31 cellular contexts compared by ENCODE assay signal in the genomic region with DNA sequence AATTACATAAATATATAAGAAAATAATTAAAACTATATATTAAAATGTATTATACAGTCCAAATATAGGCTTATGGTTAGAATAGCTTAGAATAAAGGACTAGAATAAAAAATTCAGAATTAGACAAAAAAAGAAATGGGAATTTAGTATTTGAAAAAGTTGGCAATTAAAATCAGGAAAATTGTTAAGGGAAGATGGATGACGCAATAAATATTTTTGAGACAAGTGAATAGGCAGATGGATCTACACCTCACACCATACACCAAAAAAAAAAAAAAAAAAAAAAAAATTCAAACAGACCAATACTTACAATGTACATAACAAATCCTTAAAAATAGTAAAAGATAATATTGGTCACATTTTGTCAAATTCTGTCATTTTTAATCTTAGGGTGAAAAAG.
"Had no signal": no experiment of that assay in that cellular context is flagged by ENCODE, and none has a peak within 500 bp of the region (broad histone marks: within the 10 kb centered on the region; RNA-seq: fewer than 3 reads in every experiment).

No MANE protein-coding gene starts in this region.

- H3K4me1 ChIP-seq: body of pancreas, gastrocnemius medialis, heart left ventricle had no signal

- FAIRE-seq: colon, endothelial cell of umbilical vein had no signal

- H3K4me3 ChIP-seq: adrenal gland, body of pancreas, gastrocnemius medialis, heart left ventricle had no signal

- H3K27me3 ChIP-seq: adrenal gland, body of pancreas, gastrocnemius medialis, heart left ventricle had no signal

- ATAC-seq: activated CD4-positive, alpha-beta T cell treated with anti-CD3 and anti-CD28 coated beads for 36 hours; activated CD8-positive, alpha-beta memory T cell treated with anti-CD3 and anti-CD28 coated beads, Interleukin-2, amount 10 ng/mL, durations not matched to agents 7 days and 5 days; activated CD8-positive, alpha-beta T cell treated with anti-CD3 and anti-CD28 coated beads, Interleukin-2, amount 10 ng/mL, durations not matched to agents 7 days and 5 days; activated naive CD8-positive, alpha-beta T cell treated with anti-CD3 and anti-CD28 coated beads, Interleukin-2, amount 50 U/mL, for 24 hours; body of pancreas; effector memory CD8-positive, alpha-beta T cell; gastrocnemius medialis; heart left ventricle had no signal

- H3K36me3 ChIP-seq: adrenal gland, gastrocnemius medialis, heart left ventricle had no signal

- H3K27ac ChIP-seq: adrenal gland, body of pancreas, epithelial cell of prostate, gastrocnemius medialis, heart left ventricle had no signal

- DNase-seq: activated CD4-positive, alpha-beta memory T cell treated with anti-CD3 and anti-CD28 coated beads for 36 hours; activated CD4-positive, alpha-beta T cell treated with anti-CD3 and anti-CD28 coated beads for 36 hours; activated CD4-positive, alpha-beta T cell treated with anti-CD3 and anti-CD28 coated beads, Interleukin-2, amount 10 ng/mL, durations not matched to agents 24 days and 14 days; activated CD4-positive, CD25-positive, alpha-beta regulatory T cell; activated CD4-positive, CD25-positive, alpha-beta regulatory T cell treated with anti-CD3 and anti-CD28 coated beads, Interleukin-2, amount 50 U/mL, for 72 hours; activated CD8-positive, alpha-beta memory T cell treated with anti-CD3 and anti-CD28 coated beads, Interleukin-2, amount 10 ng/mL, durations not matched to agents 7 days and 5 days; activated CD8-positive, alpha-beta memory T cell treated with anti-CD3 and anti-CD28 coated beads, Interleukin-2, amount 50 U/mL, for 4 hours; activated CD8-positive, alpha-beta T cell treated with anti-CD3 and anti-CD28 coated beads, Interleukin-2, amount 10 ng/mL, durations not matched to agents 7 days and 5 days; activated effector memory CD4-positive, alpha-beta T cell treated with anti-CD3 and anti-CD28 coated beads, Interleukin-2, amount 50 U/mL, for 16 hours; activated naive CD4-positive, alpha-beta T cell treated with anti-CD3 and anti-CD28 coated beads for 36 hours; activated naive CD8-positive, alpha-beta T cell treated with anti-CD3 and anti-CD28 coated beads for 36 hours; activated naive CD8-positive, alpha-beta T cell treated with anti-CD3 and anti-CD28 coated beads, Interleukin-2, amount 50 U/mL, for 24 hours; activated T-cell treated with anti-CD3 and anti-CD28 coated beads, Interleukin-2, amount 50 U/mL, for 1 hour; activated T-cell treated with anti-CD3 and anti-CD28 coated beads, Interleukin-2, amount 50 U/mL, for 48 hours; adrenal gland; amygdala; aorta; body of pancreas; caudate nucleus; cortex of kidney; dermis blood vessel endothelial cell; effector CD4-positive, alpha-beta T cell; effector memory CD8-positive, alpha-beta T cell; foreskin fibroblast; gastrocnemius medialis; glutamatergic neuron; heart left ventricle; T-helper 2 cell had no signal

- H3K9me3 ChIP-seq: body of pancreas had no signal
